ENCODE assay signal across 9 cellular contexts in the genomic region with DNA sequence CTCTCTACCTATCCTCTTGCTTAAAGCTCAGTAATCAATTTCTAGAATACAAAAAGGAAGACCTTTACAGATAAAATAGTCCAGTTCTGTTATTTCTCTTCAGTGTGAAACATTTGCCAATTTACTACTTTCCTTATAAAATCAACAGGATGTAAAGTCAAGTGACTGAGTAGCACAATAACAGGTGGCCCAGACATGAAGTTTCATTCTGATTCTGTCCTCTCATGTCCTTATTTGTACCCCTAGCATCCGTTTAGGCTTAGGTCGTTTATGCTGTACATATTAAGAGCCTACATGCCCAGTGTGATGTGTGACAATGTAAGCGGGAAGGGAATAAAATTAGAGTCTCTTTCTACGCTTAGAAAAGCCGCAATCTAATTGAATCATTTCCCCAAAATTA. TPM values are rescaled to one million over a fixed set of nuclear protein-coding genes. Genes with fewer than 3 reads are reported as not detected.
A peak's percentile ranks its signal among the peaks of the same experiment; 100 is the strongest.
DNase-seq lines count a peak whose midpoint lies in the region; ATAC-seq and TF ChIP-seq lines count a peak whose summit lies in the region.
"Had no signal": no experiment of that assay in that cellular context is flagged by ENCODE, and none has a peak within 500 bp of the region (broad histone marks: within the 10 kb centered on the region; RNA-seq: fewer than 3 reads in every experiment).

No MANE protein-coding gene starts in this region.

- peak overlapping the region; percentile 64 for H3K4me2 ChIP-seq in SU-DHL-6 (ENCODE audit: low read depth, low read length, poor library complexity, severe bottlenecking)

- peak; percentile 91 for ATAC-seq in HG02759 (IDR thresholded peaks at IDR 0.05; ENCODE audit: unreplicated experiment)
- ATAC-seq: WTC11 had no signal

- H3K9me3 ChIP-seq in SU-DHL-6 (ENCODE audit: insufficient read depth, low read length), result no peaks in the 10 kb centered on the region
- H3K9me3 ChIP-seq in spleen, result no peaks in the 10 kb centered on the region

- 0 out of 2 replicates have a peak, but pooled peaks cover 6% of the 10 kb centered on the region for H3F3A ChIP-seq in SU-DHL-6 (ENCODE audit: insufficient read depth)

- peaks cover 41% of the 10 kb centered on the region for H3K4me1 Mint-ChIP-seq in activated CD4-positive, alpha-beta T cell treated with anti-CD3 and anti-CD28 coated beads, Interleukin-2, amount 10 ng/mL, durations not matched to agents 24 days and 14 days
- H3K4me1 Mint-ChIP-seq in Calu3 (ENCODE audit: low read depth, unreplicated experiment), result peaks cover 24% of the 10 kb centered on the region

- peaks cover 28% of the 10 kb centered on the region for H3K36me3 Mint-ChIP-seq in activated CD4-positive, alpha-beta T cell treated with anti-CD3 and anti-CD28 coated beads, Interleukin-2, amount 10 ng/mL, durations not matched to agents 24 days and 14 days (ENCODE audit: low read depth)
- peaks cover 19% of the 10 kb centered on the region for H3K36me3 Mint-ChIP-seq in Calu3 (ENCODE audit: insufficient read depth, unreplicated experiment)

- H3K4me1 ChIP-seq in spleen, result peaks cover 65 to 100% (median 97%) of the 10 kb centered on the region in 6 donors

- H3K27me3 ChIP-seq in SU-DHL-6 (ENCODE audit: low read length) (no peaks in the 10 kb centered on the region), spleen (replicated peaks in 1 of 7) (no peaks in the 10 kb centered on the region)

- H3K9me2 ChIP-seq in SU-DHL-6 (replicated peaks; ENCODE audit: insufficient read depth, low read length), result no peaks in the 10 kb centered on the region

- peak overlapping the region; percentile 69 for H3K27ac Mint-ChIP-seq in activated CD4-positive, alpha-beta T cell treated with anti-CD3 and anti-CD28 coated beads, Interleukin-2, amount 10 ng/mL, durations not matched to agents 24 days and 14 days
- H3K27ac Mint-ChIP-seq in Calu3 (ENCODE audit: unreplicated experiment), result no peak overlapping the region

- BruUV-seq in Calu3 (replicated peaks; lab: Mats Ljungman, UMichigan), result no TSS peak

- no peaks in the 10 kb centered on the region for H3K9me3 Mint-ChIP-seq in activated CD4-positive, alpha-beta T cell treated with anti-CD3 and anti-CD28 coated beads, Interleukin-2, amount 10 ng/mL, durations not matched to agents 24 days and 14 days
- H3K9me3 Mint-ChIP-seq in Calu3 (ENCODE audit: low read depth, unreplicated experiment), result no peaks in the 10 kb centered on the region
- H3K9me3 Mint-ChIP-seq: WTC11 had no signal

- no peak overlapping the region for H2AFZ ChIP-seq in SU-DHL-6 (ENCODE audit: low read depth, low read length, severe bottlenecking)

- H4K20me1 ChIP-seq in SU-DHL-6 (ENCODE audit: low read depth, low read length), result peaks cover 8% of the 10 kb centered on the region; the same call in 1 of the 2 replicates

- H3K79me2 ChIP-seq in SU-DHL-6 (ENCODE audit: insufficient read depth, low read length), result peaks cover 100% of the 10 kb centered on the region

- peak; percentile 70 for DNase-seq in activated CD4-positive, alpha-beta T cell treated with anti-CD3 and anti-CD28 coated beads, Interleukin-2, amount 10 ng/mL, durations not matched to agents 24 days and 14 days
- no peak for DNase-seq in activated CD4-positive, alpha-beta T cell treated with anti-CD3 and anti-CD28 coated beads for 1 hour
- DNase-seq in spleen (no peak), NCI-H2081 (lab: John Stamatoyannopoulos, UW) (no peak), ecto neural progenitor cell (ENCODE audit: low spot score) (no peak), Calu3 (no peak)

- no peak for TF ChIP-seq POLR2A in spleen (IDR thresholded peaks at IDR 0.05)

- TF ChIP-seq CTCF in SU-DHL-6 (IDR thresholded peaks at IDR 0.05; ENCODE audit: insufficient read depth, low read length, poor library complexity, severe bottlenecking), result no peak
- TF ChIP-seq CTCF in spleen (IDR thresholded peaks at IDR 0.05 in 8 of 11, conservative IDR thresholded peaks at IDR 0.05 in 3 of 11), result no peak
- TF ChIP-seq CTCF in Calu3 (IDR thresholded peaks at IDR 0.05; ENCODE audit: unreplicated experiment), result no peak

- intact Hi-C loops in activated CD4-positive, alpha-beta T cell treated with anti-CD3 and anti-CD28 coated beads, Interleukin-2, amount 10 ng/mL, durations not matched to agents 24 days and 14 days (cut with micrococcal nuclease), result loop anchor here (1.0 kb wide), 3 partner anchors 15 to 73 kb away; no protein-coding TSS in a partner anchor
- intact Hi-C loops in spleen (cut with DNase I; ENCODE audit: low total_unique reads) (no loop called here), Calu3 (cut with micrococcal nuclease; ENCODE audit: unreplicated experiment) (no loop called here)

- 36 to 43% (median 42%) methylated on average over 5 of the region's 5 CpGs for WGBS in spleen, 5 donors

- H3K27ac ChIP-seq in SU-DHL-6 (ENCODE audit: low read depth, low read length) (peak overlapping the region; percentile 68), spleen (peak overlapping the region; percentile 23 to 82 (median 60))

- H3K9ac ChIP-seq in SU-DHL-6 (ENCODE audit: low read length), result peak overlapping the region; percentile 32

- H3K36me3 ChIP-seq in SU-DHL-6 (ENCODE audit: low read length) (0 out of 2 replicates have a peak, but pooled peaks cover 4% of the 10 kb centered on the region), spleen (peaks cover 0 to 8% (median 0%) of the 10 kb centered on the region in 6 donors)

- CTCF ChIA-PET in Calu3 (lab: Charles Lee), result interaction anchor here (0.6 kb wide), 1 partner anchor 17 kb away, joined by 3 read pairs; no protein-coding TSS in a partner anchor

- no peak overlapping the region for H3K4me3 ChIP-seq in SU-DHL-6 (ENCODE audit: insufficient read depth, low read length, poor library complexity, severe bottlenecking)
- peak overlapping the region in 1 of 8 donors; percentile 23 for H3K4me3 ChIP-seq in spleen

- no peaks in the 10 kb centered on the region for H3K27me3 Mint-ChIP-seq in activated CD4-positive, alpha-beta T cell treated with anti-CD3 and anti-CD28 coated beads, Interleukin-2, amount 10 ng/mL, durations not matched to agents 24 days and 14 days
- no peaks in the 10 kb centered on the region for H3K27me3 Mint-ChIP-seq in Calu3 (ENCODE audit: unreplicated experiment)

- H3K4me3 Mint-ChIP-seq in activated CD4-positive, alpha-beta T cell treated with anti-CD3 and anti-CD28 coated beads, Interleukin-2, amount 10 ng/mL, durations not matched to agents 24 days and 14 days, result peak overlapping the region; percentile 32
- H3K4me3 Mint-ChIP-seq in Calu3 (ENCODE audit: low read depth, unreplicated experiment), result no peak overlapping the region
- H3K4me3 Mint-ChIP-seq: WTC11 had no signal

RNA-seq across cellular contexts. Expression of a gene that starts 29.2 kb away (rescaled TPM):
- total RNA-seq in activated CD4-positive, alpha-beta T cell treated with anti-CD3 and anti-CD28 coated beads, Interleukin-2, amount 10 ng/mL, durations not matched to agents 24 days and 14 days, result 32.3 and 34.3 TPM in 2 replicates
- total RNA-seq in spleen, result 10 to 100 TPM; 52.8 to 69.2 (median 57.5) TPM
- polyA plus RNA-seq in spleen, result 10 to 100 TPM; 16.0 to 21.4 (median 19.1) TPM
- 27.2 and 30.0 TPM in 2 replicates for total RNA-seq in Calu3 (2022)
